33 cellular contexts compared by ENCODE assay signal in the genomic region with DNA sequence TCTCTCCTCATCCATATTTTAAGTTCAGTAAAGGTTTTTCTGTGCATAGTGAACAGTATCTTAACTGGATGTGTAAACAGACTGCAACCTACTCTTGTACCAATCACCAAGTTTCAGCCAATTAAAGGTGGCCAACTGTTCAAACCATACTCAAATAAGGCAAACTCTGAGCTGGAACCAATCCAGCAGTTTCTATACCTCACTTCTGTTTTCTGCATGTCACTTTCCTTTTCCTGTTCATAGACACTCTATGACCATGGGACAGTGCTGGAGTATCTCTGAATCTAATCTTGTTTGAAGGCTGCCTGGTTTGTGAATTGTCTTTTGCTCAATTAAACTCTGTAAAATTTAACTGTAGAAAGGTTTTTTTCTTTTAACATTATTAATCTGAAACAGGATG.
"Had no signal": no experiment of that assay in that cellular context is flagged by ENCODE, and none has a peak within 500 bp of the region (broad histone marks: within the 10 kb centered on the region; RNA-seq: fewer than 3 reads in every experiment).

No MANE protein-coding gene starts in this region.

- H3K4me3 ChIP-seq: ascending aorta, cardiac muscle cell had no signal

- H3K27ac Mint-ChIP-seq: activated CD8-positive, alpha-beta T cell treated with anti-CD3 and anti-CD28 coated beads for 36 hours; activated naive CD4-positive, alpha-beta T cell treated with anti-CD3 and anti-CD28 coated beads, Interleukin-2, amount 50 U/mL, for 24 hours; activated naive CD8-positive, alpha-beta T cell treated with anti-CD3 and anti-CD28 coated beads, Interleukin-2, amount 10 ng/mL, durations not matched to agents 7 days and 5 days; activated T-cell treated with anti-CD3 and anti-CD28 coated beads, Interleukin-2, amount 50 U/mL, for 72 hours; activated T-helper 2 cell treated with anti-CD3 and anti-CD28 coated beads, Interferon-gamma antibody, Interleukin-2, Interleukin-4, amounts not matched to agents 10 μg/mL and 5 μg/mL and 100 μg/mL, durations not matched to agents 14 hours and 24 hours and 36 hours had no signal

- H3K36me3 ChIP-seq: ascending aorta, cardiac muscle cell, WERI-Rb-1 had no signal

- H3K36me3 Mint-ChIP-seq: activated naive CD4-positive, alpha-beta T cell treated with anti-CD3 and anti-CD28 coated beads, Interleukin-2, amount 50 U/mL, for 24 hours; activated naive CD8-positive, alpha-beta T cell treated with anti-CD3 and anti-CD28 coated beads, Interleukin-2, amount 10 ng/mL, durations not matched to agents 7 days and 5 days had no signal

- H3K27ac ChIP-seq: ascending aorta, cardiac muscle cell, KMS-11, WERI-Rb-1 had no signal

- H3K9me3 Mint-ChIP-seq: activated CD8-positive, alpha-beta T cell treated with anti-CD3 and anti-CD28 coated beads for 36 hours; activated naive CD4-positive, alpha-beta T cell treated with anti-CD3 and anti-CD28 coated beads, Interleukin-2, amount 50 U/mL, for 24 hours; activated naive CD8-positive, alpha-beta T cell treated with anti-CD3 and anti-CD28 coated beads, Interleukin-2, amount 10 ng/mL, durations not matched to agents 7 days and 5 days; activated T-cell treated with anti-CD3 and anti-CD28 coated beads, Interleukin-2, amount 50 U/mL, for 72 hours; activated T-helper 2 cell treated with anti-CD3 and anti-CD28 coated beads, Interferon-gamma antibody, Interleukin-2, Interleukin-4, amounts not matched to agents 10 μg/mL and 5 μg/mL and 100 μg/mL, durations not matched to agents 14 hours and 24 hours and 36 hours; central memory CD8-positive, alpha-beta T cell had no signal

- H3K9me3 ChIP-seq: ascending aorta had no signal

- H3K27me3 Mint-ChIP-seq: activated CD8-positive, alpha-beta T cell treated with anti-CD3 and anti-CD28 coated beads for 36 hours; activated naive CD4-positive, alpha-beta T cell treated with anti-CD3 and anti-CD28 coated beads, Interleukin-2, amount 50 U/mL, for 24 hours; activated naive CD8-positive, alpha-beta T cell treated with anti-CD3 and anti-CD28 coated beads, Interleukin-2, amount 10 ng/mL, durations not matched to agents 7 days and 5 days; central memory CD8-positive, alpha-beta T cell had no signal

- H3K4me1 ChIP-seq: ascending aorta had no signal

- H3K9ac ChIP-seq: KMS-11 had no signal

- H3K4me1 Mint-ChIP-seq: activated naive CD4-positive, alpha-beta T cell treated with anti-CD3 and anti-CD28 coated beads, Interleukin-2, amount 50 U/mL, for 24 hours; activated naive CD8-positive, alpha-beta T cell treated with anti-CD3 and anti-CD28 coated beads, Interleukin-2, amount 10 ng/mL, durations not matched to agents 7 days and 5 days; central memory CD8-positive, alpha-beta T cell had no signal

- DNase-seq: activated CD4-positive, alpha-beta T cell treated with anti-CD3 and anti-CD28 coated beads for 1 hour; activated CD4-positive, alpha-beta T cell treated with anti-CD3 and anti-CD28 coated beads for 48 hours; activated CD4-positive, CD25-positive, alpha-beta regulatory T cell; activated CD8-positive, alpha-beta T cell treated with anti-CD3 and anti-CD28 coated beads for 36 hours; activated gamma-delta T cell; activated naive CD4-positive, alpha-beta T cell treated with Interleukin-2 at 50 U/mL for 16 hours; activated naive CD8-positive, alpha-beta T cell treated with anti-CD3 and anti-CD28 coated beads, Interleukin-2, amount 10 ng/mL, durations not matched to agents 7 days and 5 days; activated T-cell treated with anti-CD3 and anti-CD28 coated beads, Interleukin-2, amount 50 U/mL, for 1 hour; activated T-cell treated with anti-CD3 and anti-CD28 coated beads, Interleukin-2, amount 50 U/mL, for 72 hours; amygdala; NCI-H1105; NCI-H1417 treated with DMSO at 0.1 percent for 48 hours; NCI-H187 treated with DMSO at 0.1 percent for 48 hours; NCI-H2081; NCI-H2171 treated with DMSO at 0.1 percent for 48 hours; NCI-H2227 treated with DMSO at 0.1 percent for 48 hours; NCI-H446; NCI-H510A treated with DMSO at 0.1 percent for 48 hours; NCI-H526 treated with DMSO at 0.1 percent for 48 hours; NCI-H82; SIG-M5; T-helper 1 cell; T-helper 2 cell; T-helper 9 cell; WERI-Rb-1 had no signal

- ATAC-seq: activated CD8-positive, alpha-beta T cell treated with anti-CD3 and anti-CD28 coated beads for 36 hours; activated T-cell treated with anti-CD3 and anti-CD28 coated beads, Interleukin-2, amount 50 U/mL, for 72 hours; Panc1; SK-N-SH treated with all-trans-retinoic acid at 6 μM for 48 hours had no signal

- H3K4me2 ChIP-seq: KMS-11 had no signal

- H3K4me3 Mint-ChIP-seq: activated CD8-positive, alpha-beta T cell treated with anti-CD3 and anti-CD28 coated beads for 36 hours; activated naive CD4-positive, alpha-beta T cell treated with anti-CD3 and anti-CD28 coated beads, Interleukin-2, amount 50 U/mL, for 24 hours; activated naive CD8-positive, alpha-beta T cell treated with anti-CD3 and anti-CD28 coated beads, Interleukin-2, amount 10 ng/mL, durations not matched to agents 7 days and 5 days; activated T-cell treated with anti-CD3 and anti-CD28 coated beads, Interleukin-2, amount 50 U/mL, for 72 hours; central memory CD8-positive, alpha-beta T cell had no signal

- H3K27me3 ChIP-seq: ascending aorta, cardiac muscle cell had no signal
